In the genomic region with DNA sequence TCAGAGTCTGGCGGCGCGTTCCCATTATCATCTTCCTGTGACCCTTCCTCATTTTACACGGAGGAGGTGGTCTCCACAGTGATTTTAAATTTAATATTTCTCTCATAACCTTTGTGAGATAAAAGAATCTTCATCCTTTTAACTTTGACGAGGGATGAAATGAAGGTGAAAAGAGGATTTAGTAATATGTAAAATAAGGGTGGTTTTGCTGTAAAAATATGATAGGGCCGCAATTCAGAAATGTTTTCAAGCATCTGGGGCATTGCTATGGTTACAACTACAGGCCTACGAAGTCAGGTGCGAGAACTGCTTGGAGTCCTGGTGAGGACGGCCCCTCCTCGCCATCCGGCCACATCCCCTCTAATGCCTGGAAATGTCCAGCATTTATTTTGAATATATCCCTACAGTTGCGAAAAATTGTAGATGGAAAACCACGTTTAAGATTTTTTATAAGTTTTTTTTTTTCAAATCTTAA, we compare ENCODE assay signal across 8 cellular contexts. TPM values are rescaled to one million over a fixed set of nuclear protein-coding genes. Genes with fewer than 3 reads are reported as not detected.
DNase-seq lines count a peak whose midpoint lies in the region; ATAC-seq, FAIRE-seq and TF ChIP-seq lines count a peak whose summit lies in the region.

No MANE protein-coding gene starts in this region.

- TF ChIP-seq CTCF in hepatocyte (IDR thresholded peaks at IDR 0.05; ENCODE audit: poor library complexity), result no peak

- peaks cover 7% of the 10 kb centered on the region for H4K20me1 ChIP-seq in hepatocyte (ENCODE audit: insufficient read depth, poor library complexity, severe bottlenecking)

- H3K36me3 ChIP-seq in hepatocyte (replicated peaks; ENCODE audit: insufficient read depth, low read depth) (no peaks in the 10 kb centered on the region), small intestine (ENCODE audit: control insufficient read depth in 2 of 2, insufficient read depth in 2 of 2, low read length in 2 of 2) (peaks cover 0 to 2% of the 10 kb centered on the region in 2 donors)

- H2AFZ ChIP-seq in hepatocyte, result peak overlapping the region; percentile 85

- H3K4me1 ChIP-seq in hepatocyte (ENCODE audit: insufficient read depth), result peaks cover 10% of the 10 kb centered on the region
- peaks cover 3 to 4% of the 10 kb centered on the region in 2 donors for H3K4me1 ChIP-seq in small intestine (ENCODE audit: control insufficient read depth in 2 of 2, insufficient read depth in 1 of 2, low read depth in 1 of 2, low read length in 1 of 2)

- H3K27me3 ChIP-seq in hepatocyte, result no peaks in the 10 kb centered on the region
- H3K27me3 ChIP-seq in small intestine (ENCODE audit: control insufficient read depth in 2 of 2, insufficient read depth in 2 of 2, low read length in 2 of 2), result no peaks in the 10 kb centered on the region

- no peaks in the 10 kb centered on the region for H3K27me3 Mint-ChIP-seq in activated T-helper 17 cell treated with anti-CD3 and anti-CD28 coated beads, Interleukin-2, amount 50 U/mL, for 72 hours

- whole genome bisulfite sequencing in hepatocyte (ENCODE audit: low lambda C conversion rate, missing lambda C conversion rate), result 34% methylated on average over 13 of the region's 13 CpGs
- 24 to 34% (median 26%) methylated on average over 13 of the region's 13 CpGs for WGBS in small intestine, 3 donors

- peak overlapping the region; percentile 76 for H3K27ac ChIP-seq in hepatocyte
- H3K27ac ChIP-seq in small intestine (ENCODE audit: low read depth in 1 of 2, low read length in 1 of 2), result peak overlapping the region in 1 of 2 donors; percentile 79

- H3K4me1 Mint-ChIP-seq in activated T-helper 17 cell treated with anti-CD3 and anti-CD28 coated beads, Interleukin-2, amount 50 U/mL, for 72 hours, result peaks cover 15% of the 10 kb centered on the region

- H3K9me3 ChIP-seq in hepatocyte (ENCODE audit: low read depth) (no peaks in the 10 kb centered on the region), small intestine (ENCODE audit: control insufficient read depth, low read depth) (no peaks in the 10 kb centered on the region)

- H3K4me3 ChIP-seq in hepatocyte, result peak overlapping the region; percentile 20
- peak overlapping the region; percentile 1 to 27 for H3K4me3 ChIP-seq in small intestine (ENCODE audit: low read depth in 1 of 2, low read length in 2 of 2)

- peaks cover 41% of the 10 kb centered on the region for H3K79me2 ChIP-seq in hepatocyte

- peak; percentile 24 for ATAC-seq in activated T-helper 17 cell treated with anti-CD3 and anti-CD28 coated beads, Interleukin-2, amount 50 U/mL, for 72 hours (replicated peaks)
- ATAC-seq in GM21717 (IDR thresholded peaks at IDR 0.05; ENCODE audit: unreplicated experiment) (no peak), HG03520 (IDR thresholded peaks at IDR 0.05; ENCODE audit: unreplicated experiment) (no peak)

- no peak for FAIRE-seq in small intestine (lab: Jason Lieb, UNC)

- peak overlapping the region; percentile 74 for H3K4me2 ChIP-seq in hepatocyte

- H3K4me3 Mint-ChIP-seq in activated T-helper 17 cell treated with anti-CD3 and anti-CD28 coated beads, Interleukin-2, amount 50 U/mL, for 72 hours, result peak overlapping the region; percentile 87

- peaks cover 80% of the 10 kb centered on the region for H3K36me3 Mint-ChIP-seq in activated T-helper 17 cell treated with anti-CD3 and anti-CD28 coated beads, Interleukin-2, amount 50 U/mL, for 72 hours (ENCODE audit: low read depth)

- no peaks in the 10 kb centered on the region for H3K9me2 ChIP-seq in hepatocyte (replicated peaks; ENCODE audit: insufficient read depth)

- peak overlapping the region; percentile 89 for H3K27ac Mint-ChIP-seq in activated T-helper 17 cell treated with anti-CD3 and anti-CD28 coated beads, Interleukin-2, amount 50 U/mL, for 72 hours

- H3K9me3 Mint-ChIP-seq in activated T-helper 17 cell treated with anti-CD3 and anti-CD28 coated beads, Interleukin-2, amount 50 U/mL, for 72 hours, result no peaks in the 10 kb centered on the region

- peak; percentile 20 for DNase-seq in stimulated activated CD4-positive, alpha-beta T cell treated with anti-CD3 and anti-CD28 coated beads, Interleukin-15, amount 100 ng/mL, for 24 hours
- DNase-seq in stimulated activated CD4-positive, alpha-beta T cell treated with anti-CD3 and anti-CD28 coated beads, Interleukin-4, amount 100 ng/mL, for 4 hours, result no peak
- peak; percentile 18 for DNase-seq in hepatocyte (ENCODE audit: low spot score)
- DNase-seq in small intestine, result no peak
- no peak for DNase-seq in AML-193 (lab: John Stamatoyannopoulos, UW)

RNA-seq across cellular contexts. Expression of a gene that starts 0.4 kb away (rescaled TPM):
- 10 to 100 TPM; 22.2 to 47.4 TPM for total RNA-seq in activated T-helper 17 cell treated with anti-CD3 and anti-CD28 coated beads, Interleukin-2, amount 50 U/mL, for 72 hours
- 20.3 and 21.8 TPM in 2 replicates for total RNA-seq in hepatocyte
- polyA plus RNA-seq in hepatocyte, result 10.2 and 12.8 TPM in 2 replicates
- polyA plus RNA-seq in small intestine, result 1 to 10 TPM; 4.7 to 7.0 (median 5.1) TPM

RNA-seq across cellular contexts. Expression of a gene that starts 53.4 kb away (rescaled TPM):
- total RNA-seq in activated T-helper 17 cell treated with anti-CD3 and anti-CD28 coated beads, Interleukin-2, amount 50 U/mL, for 72 hours, result 10 to 100 TPM; 19.5 to 24.8 TPM
- total RNA-seq in hepatocyte, result 19.6 and 27.6 TPM in 2 replicates
- polyA plus RNA-seq in hepatocyte, result 19.4 and 22.9 TPM in 2 replicates
- polyA plus RNA-seq in small intestine, result 1 to 10 TPM in 2 of 3 donors, under 1 TPM in 1; 0.67 to 5.0 (median 2.7) TPM

RNA-seq across cellular contexts. Expression of a gene that starts 58.8 kb away (rescaled TPM):
- total RNA-seq in activated T-helper 17 cell treated with anti-CD3 and anti-CD28 coated beads, Interleukin-2, amount 50 U/mL, for 72 hours, result 10 to 100 TPM; 55.9 to 70.1 TPM
- 0.17 TPM in 1 of 2 replicates, not detected in the other for total RNA-seq in hepatocyte
- 0.47 TPM in 1 of 2 replicates, not detected in the other for polyA plus RNA-seq in hepatocyte
- polyA plus RNA-seq in small intestine, result 10 to 100 TPM in 2 of 3 donors, 1 to 10 TPM in 1; 2.0 to 20.1 (median 14.3) TPM

Comparison
In these comparisons a context has a peak if more than half of its experiments do, and no peak if none do; other contexts are left out.
1. DNase-seq: peak in stimulated activated CD4-positive, alpha-beta T cell treated with anti-CD3 and anti-CD28 coated beads, Interleukin-15, amount 100 ng/mL, for 24 hours (single experiment) and hepatocyte (single experiment); none in stimulated activated CD4-positive, alpha-beta T cell treated with anti-CD3 and anti-CD28 coated beads, Interleukin-4, amount 100 ng/mL, for 4 hours (0 of 2), small intestine (single experiment) and AML-193 (0 of 2).
2. RNA of a gene that starts 58.8 kb away (total RNA-seq): 55.9 to 70.1 TPM in activated T-helper 17 cell treated with anti-CD3 and anti-CD28 coated beads, Interleukin-2, amount 50 U/mL, for 72 hours; 0.17 TPM in hepatocyte; every median in the first group is over 10 times any median in the second.